18 cellular contexts compared by ENCODE assay signal in the genomic region with DNA sequence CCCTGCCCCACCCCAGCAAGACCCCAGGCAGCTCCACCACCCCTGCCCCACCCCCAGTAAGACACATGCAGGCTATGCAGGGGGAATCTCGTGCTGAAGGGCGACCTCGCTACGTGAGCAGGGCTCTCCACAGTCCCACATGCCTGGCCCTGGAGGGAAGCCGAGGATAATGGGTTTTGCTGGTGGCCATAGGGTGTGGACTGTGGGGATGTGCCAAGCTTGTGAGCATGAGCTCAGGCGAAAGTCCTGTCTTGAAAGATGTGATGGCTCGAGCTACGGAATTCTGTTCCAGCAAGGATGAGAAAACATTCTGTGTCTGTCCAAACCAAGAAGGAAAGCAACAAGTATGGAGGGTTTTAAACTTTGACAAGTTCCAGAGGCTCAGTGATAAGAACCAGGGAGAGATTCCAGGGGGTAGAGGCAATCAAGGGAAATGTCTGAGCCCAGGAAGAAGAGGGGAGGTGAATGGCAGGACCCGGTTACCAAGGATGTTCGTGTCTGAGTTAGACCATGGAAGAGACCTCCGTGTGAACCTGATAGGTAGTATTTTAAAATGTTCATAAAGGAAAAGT.
"Had no signal": no experiment of that assay in that cellular context is flagged by ENCODE, and none has a peak within 500 bp of the region (broad histone marks: within the 10 kb centered on the region; RNA-seq: fewer than 3 reads in every experiment).

No MANE protein-coding gene starts in this region.

- H3K27ac ChIP-seq: breast epithelium, esophagus squamous epithelium, lower lobe of right lung, tibial artery, vagina had no signal

- DNase-seq: activated CD4-positive, alpha-beta T cell treated with anti-CD3 and anti-CD28 coated beads, Interleukin-2, amount 50 U/mL, for 4 hours; activated effector memory CD4-positive, alpha-beta T cell treated with anti-CD3 and anti-CD28 coated beads, Interleukin-2, amount 50 U/mL, for 16 hours; activated naive CD4-positive, alpha-beta T cell treated with anti-CD3 and anti-CD28 coated beads, Interleukin-2, amount 50 U/mL, for 16 hours; activated T-cell treated with anti-CD3 and anti-CD28 coated beads, Interleukin-2, amount 50 U/mL, for 72 hours; dermis blood vessel endothelial cell; effector memory CD8-positive, alpha-beta T cell; esophagus squamous epithelium; lower lobe of right lung; stimulated activated CD4-positive, alpha-beta T cell treated with anti-CD3 and anti-CD28 coated beads, Interleukin-12 subunit alpha, Interleukin-12 subunit beta, amount 100 ng/mL, for 4 hours; stimulated activated CD4-positive, alpha-beta T cell treated with anti-CD3 and anti-CD28 coated beads, Interleukin-1b, Interleukin-23, amount 100 ng/mL, for 48 hours; stimulated activated naive CD4-positive, alpha-beta T cell treated with Interleukin-2 at 50 U/mL for 16 hours; substantia nigra had no signal

- FAIRE-seq: astrocyte, TTC549 had no signal

- H3K36me3 ChIP-seq: breast epithelium, esophagus squamous epithelium, lower lobe of right lung, tibial artery, vagina had no signal

- H3K4me3 ChIP-seq: breast epithelium, esophagus squamous epithelium, lower lobe of right lung, tibial artery, vagina had no signal

- ATAC-seq: activated T-cell treated with anti-CD3 and anti-CD28 coated beads, Interleukin-2, amount 50 U/mL, for 72 hours; effector memory CD8-positive, alpha-beta T cell; lower lobe of right lung; natural killer cell treated with Interleukin-12 subunit alpha and Interleukin-12 subunit beta and Interleukin-15 and Interleukin-18, amount 100 ng/mL, for 72 hours had no signal

- H3K27me3 ChIP-seq: breast epithelium, vagina had no signal

- H3K9me3 ChIP-seq: lower lobe of right lung, vagina had no signal
